Comparison of ENCODE assay signal across 8 cellular contexts in the genomic region with DNA sequence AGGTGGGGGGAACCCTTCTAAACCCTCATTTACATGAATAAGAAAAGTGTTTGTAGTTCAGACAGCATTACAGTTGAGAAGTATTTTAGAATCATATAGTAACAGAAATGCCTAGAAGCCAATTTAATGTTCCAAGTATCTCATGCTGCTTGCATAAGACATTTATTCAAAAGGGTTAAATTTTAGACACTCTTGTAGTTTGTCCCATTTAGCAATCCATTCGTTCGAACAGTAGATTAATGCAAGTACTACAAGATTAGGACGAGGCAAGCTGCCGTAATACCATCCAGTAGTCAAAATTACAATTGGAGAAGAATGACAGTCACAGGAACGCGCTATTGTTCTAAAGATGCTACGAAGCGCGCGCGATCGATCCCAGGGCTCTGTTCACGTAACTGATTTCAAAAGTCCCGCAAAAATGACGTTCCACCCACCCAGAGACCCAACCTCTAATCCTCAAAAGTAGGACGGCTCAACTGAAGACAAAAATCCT. TPM values are rescaled to one million over a fixed set of nuclear protein-coding genes. Genes with fewer than 3 reads are reported as not detected.
DNase-seq lines count a peak whose midpoint lies in the region; ATAC-seq, FAIRE-seq and TF ChIP-seq lines count a peak whose summit lies in the region.

No MANE protein-coding gene starts in this region.

- H3K4me3 ChIP-seq in ACC112 (ENCODE audit: low read depth, low read length) (peak overlapping the region; percentile 81), OCI-LY3 (ENCODE audit: low read length) (peak overlapping the region; percentile 83), H1 (ENCODE audit: extremely low read depth in 1 of 4, insufficient read depth in 2 of 4, low read depth in 3 of 4, low read length in 4 of 4) (peak overlapping the region; percentile 93 to 98 (median 96))
- peak overlapping the region; percentile 95 for H3K4me3 ChIP-seq in naive thymus-derived CD4-positive, alpha-beta T cell (ENCODE audit: low read length)

- H2BK12ac ChIP-seq in H1 (ENCODE audit: low read depth, low read length), result no peak overlapping the region

- H2BK5ac ChIP-seq in H1 (ENCODE audit: low read depth, low read length), result peak overlapping the region; percentile 84

- TF ChIP-seq CTCF in OCI-LY3 (IDR thresholded peaks at IDR 0.05; ENCODE audit: low read depth, low read length) (no peak), H1 (IDR thresholded peaks at IDR 0.05; ENCODE audit: control extremely low read depth in 1 of 3, insufficient read depth in 1 of 3, low read depth in 1 of 3, low read length in 3 of 3) (no peak), GM13976 (IDR thresholded peaks at IDR 0.05; ENCODE audit: borderline replicate concordance, control extremely low read depth, extremely low read depth, insufficient read depth, missing control alignments) (no peak)

- H3K4me1 ChIP-seq in ACC112 (ENCODE audit: control insufficient read depth, insufficient read depth, low read length, unreplicated experiment), result peaks cover 23% of the 10 kb centered on the region
- H3K4me1 ChIP-seq in OCI-LY3 (ENCODE audit: low read length), result peaks cover 10% of the 10 kb centered on the region
- H3K4me1 ChIP-seq in H1 (replicated peaks in 1 of 4; ENCODE audit: control insufficient read depth in 3 of 4, insufficient read depth in 4 of 4, low read length in 3 of 4), result peaks cover 0 to 5% (median 0%) of the 10 kb centered on the region in 4 experiments; a peak in 1 of 7 replicates
- peaks cover 3 to 5% of the 10 kb centered on the region in 2 donors for H3K4me1 ChIP-seq in naive thymus-derived CD4-positive, alpha-beta T cell (ENCODE audit: control insufficient read depth in 2 of 2, insufficient read depth in 2 of 2, low read length in 2 of 2)

- H3K79me2 ChIP-seq in ACC112 (ENCODE audit: control insufficient read depth, insufficient read depth, low read length, unreplicated experiment), result peaks cover 18% of the 10 kb centered on the region
- H3K79me2 ChIP-seq in OCI-LY3 (ENCODE audit: low read length), result no peaks in the 10 kb centered on the region
- H3K79me2 ChIP-seq in H1 (ENCODE audit: control insufficient read depth in 1 of 2, insufficient read depth in 2 of 2, low read length in 2 of 2), result peaks cover 0 to 28% of the 10 kb centered on the region in 2 experiments; a peak in 2 of 4 replicates

- no peak overlapping the region for H3K56ac ChIP-seq in H1 (replicated peaks; ENCODE audit: insufficient read length, low read depth, low read length)

- H3K4me2 ChIP-seq in OCI-LY3 (ENCODE audit: low read length) (peak overlapping the region; percentile 75), H1 (ENCODE audit: insufficient read depth in 1 of 2, low read depth in 2 of 2, low read length in 2 of 2) (peak overlapping the region; percentile 64 to 81)

- no peak overlapping the region for H3K14ac ChIP-seq in H1 (ENCODE audit: insufficient read length)

- no peaks in the 10 kb centered on the region; the same call in 1 of the 2 replicates for H3K23me2 ChIP-seq in H1 (ENCODE audit: low read depth, low read length)

- no peaks in the 10 kb centered on the region for H3K79me1 ChIP-seq in H1 (ENCODE audit: low read depth, low read length)

- no peaks in the 10 kb centered on the region for H3K27me3 ChIP-seq in ACC112 (ENCODE audit: insufficient read depth, low read length)
- no peaks in the 10 kb centered on the region for H3K27me3 ChIP-seq in OCI-LY3 (ENCODE audit: low read depth, low read length)
- no peaks in the 10 kb centered on the region for H3K27me3 ChIP-seq in H1 (replicated peaks in 1 of 4; ENCODE audit: control insufficient read depth in 3 of 4, extremely low read depth in 1 of 4, insufficient read depth in 3 of 4, low read length in 3 of 4)
- no peaks in the 10 kb centered on the region for H3K27me3 ChIP-seq in naive thymus-derived CD4-positive, alpha-beta T cell (ENCODE audit: control insufficient read depth in 2 of 2, insufficient read depth in 2 of 2, low read length in 2 of 2)

- WGBS in H1 (ENCODE audit: extremely low coverage in 1 of 2, insufficient coverage in 1 of 2, insufficient read length in 1 of 2, insufficient replicate concordance in 2 of 2, low coverage in 1 of 2, low lambda C conversion rate in 2 of 2, missing lambda C conversion rate in 1 of 2), 2 experiments, result 2% methylated on average over 16 of the region's 16 CpGs; no CpG with 5 or more reads in 1 of the 2 experiments

- CTCF ChIA-PET in H1 (lab: Charles Lee; ENCODE audit: partially characterized antibody), result interaction anchor here (1.9 kb wide), 1 partner anchor 11 kb away, joined by 6 read pairs; no protein-coding TSS in a partner anchor
- CTCF ChIA-PET in naive thymus-derived CD4-positive, alpha-beta T cell (lab: Charles Lee), result no interaction called here

- TF ChIP-seq POLR2A in H1 (IDR thresholded peaks at IDR 0.05; ENCODE audit: control extremely low read depth in 1 of 2, low read depth in 2 of 2, low read length in 2 of 2), result no peak

- peak overlapping the region; percentile 91 for H4K5ac ChIP-seq in H1 (ENCODE audit: insufficient read length, low read depth, low read length)

- H3K4ac ChIP-seq in H1 (replicated peaks; ENCODE audit: insufficient read length, low read depth, low read length), result no peak overlapping the region

- POLR2A ChIA-PET in H1 (lab: Charles Lee; ENCODE audit: partially characterized antibody), result interaction anchor here (0.9 to 3.1 kb wide), 7 partner anchors 8 to 191 kb away, joined by 3 to 17 read pairs (median 4); a partner anchor contains a TSS
- POLR2A ChIA-PET in naive thymus-derived CD4-positive, alpha-beta T cell (lab: Charles Lee), result interaction anchor here (0.5 to 3.2 kb wide), 8 partner anchors 9 to 778 kb away, joined by 3 to 19 read pairs (median 4); a partner anchor contains a TSS

- H3K9me3 ChIP-seq in OCI-LY3 (ENCODE audit: insufficient read depth, low read length) (no peaks in the 10 kb centered on the region), H1 (ENCODE audit: insufficient read depth in 2 of 2, low read depth in 1 of 2, low read length in 1 of 2) (no peaks in the 10 kb centered on the region)
- no peaks in the 10 kb centered on the region for H3K9me3 ChIP-seq in naive thymus-derived CD4-positive, alpha-beta T cell (ENCODE audit: control insufficient read depth in 2 of 3, low read length in 3 of 3)

- H3K18ac ChIP-seq in H1 (ENCODE audit: extremely low read depth, low read length), result no peak overlapping the region

- H2AFZ ChIP-seq in ACC112 (ENCODE audit: low read length, unreplicated experiment), result peak overlapping the region; percentile 87
- H2AFZ ChIP-seq in OCI-LY3 (ENCODE audit: low read depth, low read length), result peak overlapping the region; percentile 99
- peak overlapping the region; percentile 99 for H2AFZ ChIP-seq in H1 (ENCODE audit: low read length)

- DNase-seq in H1 (ENCODE audit: low read depth in 1 of 2, low spot score in 2 of 2), result no peak
- no peak for DNase-seq in naive thymus-derived CD4-positive, alpha-beta T cell
- no peak for DNase-seq in iPS-NIHi11 (ENCODE audit: low spot score)
- DNase-seq in GM13976 (ENCODE audit: low spot score), result no peak

- TF ChIP-seq RAD21 in H1 (IDR thresholded peaks at IDR 0.05 in 1 of 2, conservative IDR thresholded peaks at IDR 0.05 in 1 of 2; ENCODE audit: low read depth in 2 of 2, low read length in 2 of 2), result no peak

- peaks cover 0 to 3% (median 0%) of the 10 kb centered on the region in 5 donors for H3K36me3 Mint-ChIP-seq in naive thymus-derived CD4-positive, alpha-beta T cell

- intact Hi-C loops in naive thymus-derived CD4-positive, alpha-beta T cell (cut with micrococcal nuclease), result loop anchor here (1.0 to 10.0 kb wide), 22 partner anchors 139 to 1727 kb away; a partner anchor contains a TSS

- no peak overlapping the region for H2BK15ac ChIP-seq in H1 (ENCODE audit: low read length)

- TF ChIP-seq EP300 in H1 (IDR thresholded peaks at IDR 0.05; ENCODE audit: borderline replicate concordance in 1 of 2, low read depth in 2 of 2, low read length in 2 of 2), result no peak

- H4K20me1 ChIP-seq in OCI-LY3 (ENCODE audit: insufficient read depth, low read length) (no peaks in the 10 kb centered on the region), H1 (replicated peaks in 1 of 2; ENCODE audit: control insufficient read depth in 1 of 2, insufficient read depth in 2 of 2, low read length in 2 of 2) (no peaks in the 10 kb centered on the region)

- H4K91ac ChIP-seq in H1 (replicated peaks; ENCODE audit: insufficient read length, low read length), result no peak overlapping the region

- in situ Hi-C loops in GM13976 (cut with MboI; ENCODE audit: low sequenced_read_pairs, unreplicated experiment), result no loop called here

- H3K36me3 ChIP-seq in ACC112 (ENCODE audit: insufficient read depth, low read length) (peaks cover 3% of the 10 kb centered on the region; the same call in 1 of the 2 replicates), OCI-LY3 (replicated peaks; ENCODE audit: low read depth, low read length) (no peaks in the 10 kb centered on the region), H1 (ENCODE audit: control insufficient read depth in 2 of 4, insufficient read depth in 4 of 4, low read length in 3 of 4) (peaks cover 2 to 15% (median 10%) of the 10 kb centered on the region in 4 experiments; a peak in 6 of 8 replicates)
- H3K36me3 ChIP-seq in naive thymus-derived CD4-positive, alpha-beta T cell (ENCODE audit: control insufficient read depth in 2 of 3, insufficient read depth in 3 of 3, low read length in 3 of 3), result peaks cover 0 to 5% (median 0%) of the 10 kb centered on the region in 3 experiments

- no peaks in the 10 kb centered on the region for H3K9me3 Mint-ChIP-seq in naive thymus-derived CD4-positive, alpha-beta T cell

- peaks cover 0 to 4% (median 0%) of the 10 kb centered on the region in 5 donors for H3K27me3 Mint-ChIP-seq in naive thymus-derived CD4-positive, alpha-beta T cell

- H3K27ac ChIP-seq in ACC112 (ENCODE audit: low read depth, low read length) (peak overlapping the region; percentile 72), OCI-LY3 (ENCODE audit: low read length) (peak overlapping the region; percentile 66), H1 (ENCODE audit: low read depth, low read length) (peak overlapping the region; percentile 82)
- peak overlapping the region; percentile 87 for H3K27ac ChIP-seq in naive thymus-derived CD4-positive, alpha-beta T cell (ENCODE audit: low read depth, low read length)

- H2BK120ac ChIP-seq in H1 (replicated peaks; ENCODE audit: low read depth, low read length), result no peak overlapping the region

- peaks cover 5 to 21% (median 12%) of the 10 kb centered on the region in 7 donors for H3K4me1 Mint-ChIP-seq in naive thymus-derived CD4-positive, alpha-beta T cell

- peak; percentile 72 for FAIRE-seq in H1 (lab: Jason Lieb, UNC)

- peak overlapping the region; percentile 97; the same call in 1 of the 2 replicates for H4K8ac ChIP-seq in H1 (ENCODE audit: extremely low read depth, insufficient read depth, low read length)

- peak overlapping the region; percentile 86 to 99 (median 96) for H3K4me3 Mint-ChIP-seq in naive thymus-derived CD4-positive, alpha-beta T cell

- no peak overlapping the region for H2AK5ac ChIP-seq in H1 (ENCODE audit: low read depth, low read length)

- H3K23ac ChIP-seq in H1 (ENCODE audit: insufficient read length), result no peak overlapping the region

- H3K9ac ChIP-seq in OCI-LY3 (ENCODE audit: low read length) (peak overlapping the region; percentile 86), H1 (replicated peaks in 1 of 4; ENCODE audit: extremely low read depth in 1 of 4, low read depth in 3 of 4, low read length in 3 of 4) (peak overlapping the region; percentile 50 to 98 (median 90))

- ATAC-seq in GM19023 (IDR thresholded peaks at IDR 0.05; ENCODE audit: unreplicated experiment) (peak; percentile 33), HG03159 (IDR thresholded peaks at IDR 0.05; ENCODE audit: unreplicated experiment) (peak; percentile 24)
- ATAC-seq in naive thymus-derived CD4-positive, alpha-beta T cell, result peak; percentile 71

- peak overlapping the region; percentile 76 to 100 (median 97) for H3K27ac Mint-ChIP-seq in naive thymus-derived CD4-positive, alpha-beta T cell

- H2BK20ac ChIP-seq in H1 (ENCODE audit: low read length), result no peak overlapping the region

RNA-seq across cellular contexts. Expression of a gene that starts 1.2 kb away (rescaled TPM):
- 36.8 and 41.0 TPM in 2 replicates for total RNA-seq in H1 (2021; fragmentation: NEBNext Ultra II Directional; extraction: Animal tissue kit (Norgen Biotek cat#: 25700))
- 14.1 and 26.1 TPM in 2 replicates for polyA plus RNA-seq in H1 (2011; rRNA removed)
- polyA plus RNA-seq in H1 (2011; cell fraction: cytosol; rRNA removed), result 27.0 TPM
- 13.9 TPM for polyA plus RNA-seq in H1 (2011; cell fraction: nucleus; rRNA removed)
- 25.7 to 36.6 TPM (median 30.1 TPM) in 4 replicates for polyA plus RNA-seq in H1 (2012, experiment 1 of 2)
- polyA plus RNA-seq in H1 (2012, experiment 2 of 2), result 5.9 TPM
- 40.2 TPM for polyA plus RNA-seq in H1 (2013, experiment 1 of 2)
- 37.4 TPM for polyA plus RNA-seq in H1 (2013, experiment 2 of 2)
- polyA minus RNA-seq in H1 (2011; rRNA and poly(A)+ RNA removed), result 21.8 and 34.4 TPM in 2 replicates
- 23.9 TPM for polyA minus RNA-seq in H1 (2011; cell fraction: cytosol; rRNA and poly(A)+ RNA removed)
- polyA minus RNA-seq in H1 (2011; cell fraction: nucleus; rRNA and poly(A)+ RNA removed), result 35.1 TPM
- total RNA-seq in naive thymus-derived CD4-positive, alpha-beta T cell, result 10 to 100 TPM in 1 of 5 experiments, 1 to 10 TPM in 4; 3.2 to 13.4 (median 4.7) TPM
- polyA plus RNA-seq in naive thymus-derived CD4-positive, alpha-beta T cell, result 1 to 10 TPM; 2.7 to 3.2 TPM

RNA-seq across cellular contexts. Expression of a gene that starts 56.3 kb away (rescaled TPM):
- 0.15 TPM in 1 of 2 replicates, not detected in the other for total RNA-seq in H1 (2021; fragmentation: NEBNext Ultra II Directional; extraction: Animal tissue kit (Norgen Biotek cat#: 25700))
- not detected in 2 replicates for polyA plus RNA-seq in H1 (2011; rRNA removed)
- polyA plus RNA-seq in H1 (2011; cell fraction: cytosol; rRNA removed), result not detected
- not detected for polyA plus RNA-seq in H1 (2011; cell fraction: nucleus; rRNA removed)
- polyA plus RNA-seq in H1 (2012, experiment 1 of 2), result not detected in 4 replicates
- not detected for polyA plus RNA-seq in H1 (2012, experiment 2 of 2)
- not detected for polyA plus RNA-seq in H1 (2013, experiment 1 of 2)
- 0.02 TPM for polyA plus RNA-seq in H1 (2013, experiment 2 of 2)
- polyA minus RNA-seq in H1 (2011; rRNA and poly(A)+ RNA removed), result 0.10 and 0.16 TPM in 2 replicates
- not detected for polyA minus RNA-seq in H1 (2011; cell fraction: cytosol; rRNA and poly(A)+ RNA removed)
- not detected for polyA minus RNA-seq in H1 (2011; cell fraction: nucleus; rRNA and poly(A)+ RNA removed)
- under 1 TPM in 2 of 5 experiments, not detected in 3; 0.12 to 0.47 TPM for total RNA-seq in naive thymus-derived CD4-positive, alpha-beta T cell
- polyA plus RNA-seq in naive thymus-derived CD4-positive, alpha-beta T cell, result not detected
